12 cellular contexts compared by ENCODE assay signal in genomic region chr14:37157987-37158386, GRCh38. TPM values are rescaled to one million over a fixed set of nuclear protein-coding genes. Genes with fewer than 3 reads are reported as not detected.
"Had no signal": no experiment of that assay in that cellular context is flagged by ENCODE, and none has a peak within 500 bp of the region (broad histone marks: within the 10 kb centered on the region; RNA-seq: fewer than 3 reads in every experiment).

No MANE protein-coding gene starts in this region.

- H3K4me3 ChIP-seq: GM23248, GM23338, HAP-1 had no signal

- H3K4me2 ChIP-seq: GM23338 had no signal

- H3K9ac ChIP-seq: GM23248 had no signal

- DNase-seq: GM23248, GOT3, H7, H9, HCEC 1CT, HFFc6 had no signal

- H3K9me3 ChIP-seq: HAP-1 had no signal

- H3K27ac ChIP-seq: GM23248 had no signal

- H3K36me3 ChIP-seq: HAP-1 had no signal

- ATAC-seq: GM23338, HCT116 had no signal

- H2AFZ ChIP-seq: GM23248, GM23338 had no signal

- H3K4me1 ChIP-seq: HAP-1 had no signal

- FAIRE-seq: H1, H54 had no signal

RNA-seq across cellular contexts. Expression of gene SLC25A21, which starts 14.4 kb away (rescaled TPM):
- total RNA-seq: GM23248, H4 had no signal
